In genomic region chr4:80005863-80006262, GRCh38 we compare ENCODE assay signal across 12 cellular contexts.
DNase-seq lines count a peak whose midpoint lies in the region; ATAC-seq, FAIRE-seq and TF ChIP-seq lines count a peak whose summit lies in the region.
"Had no signal": no experiment of that assay in that cellular context is flagged by ENCODE, and none has a peak within 500 bp of the region (broad histone marks: within the 10 kb centered on the region; RNA-seq: fewer than 3 reads in every experiment).

No MANE protein-coding gene starts in this region.

- peaks cover 0 to 3% (median 0%) of the 10 kb centered on the region in 3 experiments for H3K36me3 ChIP-seq in naive thymus-derived CD4-positive, alpha-beta T cell (ENCODE audit: control insufficient read depth in 2 of 3, insufficient read depth in 3 of 3, low read length in 3 of 3)

- peaks cover 53% of the 10 kb centered on the region for H3K4me1 Mint-ChIP-seq in activated T-cell treated with anti-CD3 and anti-CD28 coated beads, Interleukin-2, amount 50 U/mL, for 24 hours (ENCODE audit: low read depth)
- H3K4me1 Mint-ChIP-seq in stimulated activated effector memory CD8-positive, alpha-beta T cell treated with anti-CD3 and anti-CD28 coated beads, Interleukin-12 subunit alpha, Interleukin-12 subunit beta, amount 100 ng/mL, for 72 hours, result peaks cover 62% of the 10 kb centered on the region
- peaks cover 17 to 50% (median 37%) of the 10 kb centered on the region in 7 donors for H3K4me1 Mint-ChIP-seq in naive thymus-derived CD4-positive, alpha-beta T cell
- H3K4me1 Mint-ChIP-seq in mesothelial cell of epicardium, result peaks cover 10% of the 10 kb centered on the region

- TF ChIP-seq CTCF in choroid plexus epithelial cell (conservative IDR thresholded peaks at IDR 0.05; ENCODE audit: low read depth, low read length) (no peak), mesothelial cell of epicardium (IDR thresholded peaks at IDR 0.05; ENCODE audit: unreplicated experiment) (no peak)

- FAIRE-seq in RCC 7860 (lab: Jason Lieb, UNC), result no peak

- H3K9me3 Mint-ChIP-seq in activated T-cell treated with anti-CD3 and anti-CD28 coated beads, Interleukin-2, amount 50 U/mL, for 24 hours, result peaks cover 15% of the 10 kb centered on the region
- H3K9me3 Mint-ChIP-seq in stimulated activated effector memory CD8-positive, alpha-beta T cell treated with anti-CD3 and anti-CD28 coated beads, Interleukin-12 subunit alpha, Interleukin-12 subunit beta, amount 100 ng/mL, for 72 hours, result peaks cover 10% of the 10 kb centered on the region
- peaks cover 3 to 21% (median 10%) of the 10 kb centered on the region in 11 donors for H3K9me3 Mint-ChIP-seq in naive thymus-derived CD4-positive, alpha-beta T cell
- H3K9me3 Mint-ChIP-seq in mesothelial cell of epicardium, result peaks cover 10% of the 10 kb centered on the region

- H3K27me3 ChIP-seq in naive thymus-derived CD4-positive, alpha-beta T cell (ENCODE audit: control insufficient read depth in 2 of 2, insufficient read depth in 2 of 2, low read length in 2 of 2), result no peaks in the 10 kb centered on the region
- H3K27me3 ChIP-seq: heart right ventricle had no signal

- DNase-seq in activated T-cell treated with anti-CD3 and anti-CD28 coated beads, Interleukin-2, amount 50 U/mL, for 24 hours, result no peak
- DNase-seq in activated T-cell treated with anti-CD3 and anti-CD28 coated beads for 4 hours, result no peak
- DNase-seq in RCC 7860 (ENCODE audit: low spot score), result peak; percentile 10
- DNase-seq in choroid plexus epithelial cell (ENCODE audit: low read depth), result peak; percentile 54
- DNase-seq in stimulated activated effector memory CD8-positive, alpha-beta T cell treated with anti-CD3 and anti-CD28 coated beads, Interleukin-12 subunit alpha, Interleukin-12 subunit beta, amount 100 ng/mL, for 72 hours (ENCODE audit: low spot score in 2 of 2), result peak in 1 of 2 donors; percentile 62
- DNase-seq in retina, result no peak
- DNase-seq in naive thymus-derived CD4-positive, alpha-beta T cell, result no peak
- no peak for DNase-seq in mesothelial cell of epicardium (ENCODE audit: low spot score in 2 of 2, unreplicated experiment in 2 of 2)
- DNase-seq: heart right ventricle, NCI-H524 had no signal

- H3K36me3 Mint-ChIP-seq in activated T-cell treated with anti-CD3 and anti-CD28 coated beads, Interleukin-2, amount 50 U/mL, for 24 hours (ENCODE audit: low read depth), result peaks cover 39% of the 10 kb centered on the region
- peaks cover 39% of the 10 kb centered on the region for H3K36me3 Mint-ChIP-seq in stimulated activated effector memory CD8-positive, alpha-beta T cell treated with anti-CD3 and anti-CD28 coated beads, Interleukin-12 subunit alpha, Interleukin-12 subunit beta, amount 100 ng/mL, for 72 hours
- peaks cover 6 to 66% (median 65%) of the 10 kb centered on the region in 5 donors for H3K36me3 Mint-ChIP-seq in naive thymus-derived CD4-positive, alpha-beta T cell
- peaks cover 38% of the 10 kb centered on the region for H3K36me3 Mint-ChIP-seq in mesothelial cell of epicardium

- intact Hi-C loops in naive thymus-derived CD4-positive, alpha-beta T cell (cut with micrococcal nuclease), result loop anchor here in 1 of 2 donors (2.0 to 5.0 kb wide), 4 partner anchors 53 to 176 kb away; partner anchors contain the start of gene ANTXR2

- peak; percentile 91 for ATAC-seq in stimulated activated effector memory CD8-positive, alpha-beta T cell treated with anti-CD3 and anti-CD28 coated beads, Interleukin-12 subunit alpha, Interleukin-12 subunit beta, amount 100 ng/mL, for 72 hours
- ATAC-seq in naive thymus-derived CD4-positive, alpha-beta T cell, result no peak

- no peak overlapping the region for H3K27ac ChIP-seq in naive thymus-derived CD4-positive, alpha-beta T cell (ENCODE audit: low read depth, low read length)

- POLR2A ChIA-PET in naive thymus-derived CD4-positive, alpha-beta T cell (lab: Charles Lee), result no interaction called here

- peaks cover 12 to 22% of the 10 kb centered on the region in 2 donors for H3K4me1 ChIP-seq in naive thymus-derived CD4-positive, alpha-beta T cell (ENCODE audit: control insufficient read depth in 2 of 2, insufficient read depth in 2 of 2, low read length in 2 of 2)

- peak overlapping the region; percentile 87 for H3K27ac Mint-ChIP-seq in activated T-cell treated with anti-CD3 and anti-CD28 coated beads, Interleukin-2, amount 50 U/mL, for 24 hours
- H3K27ac Mint-ChIP-seq in stimulated activated effector memory CD8-positive, alpha-beta T cell treated with anti-CD3 and anti-CD28 coated beads, Interleukin-12 subunit alpha, Interleukin-12 subunit beta, amount 100 ng/mL, for 72 hours, result peak overlapping the region; percentile 94
- H3K27ac Mint-ChIP-seq in naive thymus-derived CD4-positive, alpha-beta T cell, result peak overlapping the region in 3 of 9 donors; percentile 9 to 84 (median 34)
- H3K27ac Mint-ChIP-seq in mesothelial cell of epicardium, result no peak overlapping the region
- H3K27ac Mint-ChIP-seq: dendritic cell treated with granulocyte-macrophage colony-stimulating factor and Interleukin-4, amounts not matched to agents 40 ng/mL and 50 ng/mL, for 4 days had no signal

- no peak overlapping the region for H3K4me3 Mint-ChIP-seq in activated T-cell treated with anti-CD3 and anti-CD28 coated beads, Interleukin-2, amount 50 U/mL, for 24 hours
- H3K4me3 Mint-ChIP-seq in stimulated activated effector memory CD8-positive, alpha-beta T cell treated with anti-CD3 and anti-CD28 coated beads, Interleukin-12 subunit alpha, Interleukin-12 subunit beta, amount 100 ng/mL, for 72 hours, result peak overlapping the region; percentile 55
- H3K4me3 Mint-ChIP-seq in naive thymus-derived CD4-positive, alpha-beta T cell, result peak overlapping the region in 1 of 10 donors; percentile 41
- H3K4me3 Mint-ChIP-seq in mesothelial cell of epicardium, result no peak overlapping the region
- H3K4me3 Mint-ChIP-seq: dendritic cell treated with granulocyte-macrophage colony-stimulating factor and Interleukin-4, amounts not matched to agents 40 ng/mL and 50 ng/mL, for 4 days had no signal

- H3K4me3 ChIP-seq in choroid plexus epithelial cell (ENCODE audit: low read depth, low read length), result no peak overlapping the region
- H3K4me3 ChIP-seq in naive thymus-derived CD4-positive, alpha-beta T cell (ENCODE audit: low read length), result no peak overlapping the region
- H3K4me3 ChIP-seq: heart right ventricle, skin epidermis had no signal

- peaks cover 0 to 4% (median 0%) of the 10 kb centered on the region in 3 experiments for H3K9me3 ChIP-seq in naive thymus-derived CD4-positive, alpha-beta T cell (ENCODE audit: control insufficient read depth in 2 of 3, low read length in 3 of 3)

- no peaks in the 10 kb centered on the region for H3K27me3 Mint-ChIP-seq in activated T-cell treated with anti-CD3 and anti-CD28 coated beads, Interleukin-2, amount 50 U/mL, for 24 hours
- H3K27me3 Mint-ChIP-seq in naive thymus-derived CD4-positive, alpha-beta T cell, result no peaks in the 10 kb centered on the region
- H3K27me3 Mint-ChIP-seq in mesothelial cell of epicardium (ENCODE audit: low read depth), result no peaks in the 10 kb centered on the region
- H3K27me3 Mint-ChIP-seq: dendritic cell treated with granulocyte-macrophage colony-stimulating factor and Interleukin-4, amounts not matched to agents 40 ng/mL and 50 ng/mL, for 4 days had no signal

- CTCF ChIA-PET in naive thymus-derived CD4-positive, alpha-beta T cell (lab: Charles Lee), result no interaction called here

Comparison
In these comparisons a context has a peak if more than half of its experiments do, and no peak if none do; other contexts are left out.
1. DNase-seq: peak in RCC 7860 (single experiment) and choroid plexus epithelial cell (single experiment); none in activated T-cell treated with anti-CD3 and anti-CD28 coated beads, Interleukin-2, amount 50 U/mL, for 24 hours (single experiment), activated T-cell treated with anti-CD3 and anti-CD28 coated beads for 4 hours (single experiment), retina (single experiment), naive thymus-derived CD4-positive, alpha-beta T cell (0 of 9) and mesothelial cell of epicardium (0 of 2).